Comparison of ENCODE assay signal across 18 cellular contexts in genomic region chr1:169070547-169070946, GRCh38.
"Had no signal": no experiment of that assay in that cellular context is flagged by ENCODE, and none has a peak within 500 bp of the region (broad histone marks: within the 10 kb centered on the region; RNA-seq: fewer than 3 reads in every experiment).

No MANE protein-coding gene starts in this region.

- DNase-seq: activated B cell treated with CpG ODN at 0.5 μM for 24 hours; activated CD4-positive, alpha-beta T cell treated with anti-CD3 and anti-CD28 coated beads, Interleukin-2, amount 10 ng/mL, durations not matched to agents 24 days and 14 days; activated CD8-positive, alpha-beta T cell treated with anti-CD3 and anti-CD28 coated beads, Interleukin-2, amount 10 ng/mL, durations not matched to agents 7 days and 5 days; activated naive CD4-positive, alpha-beta T cell; activated naive CD8-positive, alpha-beta T cell treated with anti-CD3 and anti-CD28 coated beads, Interleukin-2, amount 10 ng/mL, durations not matched to agents 7 days and 5 days; anterior cingulate cortex; dorsolateral prefrontal cortex; left colon; mammary epithelial cell; ovary; stimulated activated CD4-positive, alpha-beta T cell treated with anti-CD3 and anti-CD28 coated beads, Interleukin-12 subunit alpha, Interleukin-12 subunit beta, amount 100 ng/mL, for 4 hours; stimulated activated naive CD4-positive, alpha-beta T cell; T-helper 2 cell had no signal

- H3K36me3 Mint-ChIP-seq: neural progenitor cell had no signal

- H3K36me3 ChIP-seq: gastroesophageal sphincter, neural progenitor cell, ovary, tibial nerve, vagina had no signal

- H3K4me3 Mint-ChIP-seq: activated B cell treated with CpG ODN at 0.5 μM for 24 hours; activated CD4-positive, alpha-beta T cell treated with anti-CD3 and anti-CD28 coated beads, Interleukin-2, amount 10 ng/mL, durations not matched to agents 24 days and 14 days; activated CD8-positive, alpha-beta T cell treated with anti-CD3 and anti-CD28 coated beads, Interleukin-2, amount 10 ng/mL, durations not matched to agents 7 days and 5 days; activated naive CD8-positive, alpha-beta T cell treated with anti-CD3 and anti-CD28 coated beads, Interleukin-2, amount 10 ng/mL, durations not matched to agents 7 days and 5 days; activated T-helper 1 cell treated with anti-CD3 and anti-CD28 coated beads, Interleukin-12 subunit alpha, Interleukin-12 subunit beta, Interleukin-2, Interleukin-4 antibody, amounts not matched to agents 30 ng/mL and 10 ng/mL and 1 ng/mL, durations not matched to agents 14 hours and 24 hours and 36 hours; neural progenitor cell had no signal

- H3K4me3 ChIP-seq: dorsolateral prefrontal cortex, gastroesophageal sphincter, neural progenitor cell, ovary, tibial nerve, vagina had no signal

- ATAC-seq: activated CD8-positive, alpha-beta T cell treated with anti-CD3 and anti-CD28 coated beads, Interleukin-2, amount 10 ng/mL, durations not matched to agents 7 days and 5 days; gastroesophageal sphincter; left colon had no signal

- H3K27me3 ChIP-seq: dorsolateral prefrontal cortex, gastroesophageal sphincter, neural progenitor cell, ovary, tibial nerve, vagina had no signal

- H3K4me1 Mint-ChIP-seq: activated B cell treated with CpG ODN at 0.5 μM for 24 hours; activated CD4-positive, alpha-beta T cell treated with anti-CD3 and anti-CD28 coated beads, Interleukin-2, amount 10 ng/mL, durations not matched to agents 24 days and 14 days; activated naive CD8-positive, alpha-beta T cell treated with anti-CD3 and anti-CD28 coated beads, Interleukin-2, amount 10 ng/mL, durations not matched to agents 7 days and 5 days; neural progenitor cell had no signal

- H3K27ac ChIP-seq: dorsolateral prefrontal cortex, gastroesophageal sphincter, neural progenitor cell, ovary, tibial nerve, vagina had no signal

- H3K9me3 ChIP-seq: ovary, vagina had no signal

- H3K27ac Mint-ChIP-seq: activated B cell treated with CpG ODN at 0.5 μM for 24 hours; activated CD4-positive, alpha-beta T cell treated with anti-CD3 and anti-CD28 coated beads, Interleukin-2, amount 10 ng/mL, durations not matched to agents 24 days and 14 days; activated CD8-positive, alpha-beta T cell treated with anti-CD3 and anti-CD28 coated beads, Interleukin-2, amount 10 ng/mL, durations not matched to agents 7 days and 5 days; activated naive CD8-positive, alpha-beta T cell treated with anti-CD3 and anti-CD28 coated beads, Interleukin-2, amount 10 ng/mL, durations not matched to agents 7 days and 5 days; activated T-helper 1 cell treated with anti-CD3 and anti-CD28 coated beads, Interleukin-12 subunit alpha, Interleukin-12 subunit beta, Interleukin-2, Interleukin-4 antibody, amounts not matched to agents 30 ng/mL and 10 ng/mL and 1 ng/mL, durations not matched to agents 14 hours and 24 hours and 36 hours; neural progenitor cell had no signal

- H3K4me1 ChIP-seq: gastroesophageal sphincter, neural progenitor cell, tibial nerve, vagina had no signal
